ENCODE assay signal across 3 cellular contexts in the genomic region with DNA sequence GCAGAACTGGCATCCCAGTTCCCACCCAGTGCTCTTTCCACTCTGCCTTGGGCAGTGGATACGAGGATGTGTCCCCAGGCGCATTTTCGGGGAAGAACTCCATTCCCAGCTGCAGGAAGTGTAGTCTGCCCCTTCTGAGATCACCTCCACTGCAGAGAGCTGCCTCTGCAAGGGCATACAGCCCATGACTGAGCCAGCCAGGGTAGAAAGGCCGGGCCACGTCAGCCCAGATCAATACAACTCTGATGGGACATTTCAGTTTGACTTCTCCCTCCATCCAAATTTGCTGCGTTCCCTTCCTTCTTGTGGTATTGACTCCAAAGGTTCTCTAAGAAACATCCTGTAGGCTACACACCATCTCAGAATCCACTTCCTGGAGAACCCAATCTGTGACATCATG.
TF ChIP-seq lines count a peak whose summit lies in the region.

No MANE protein-coding gene starts in this region.

TF ChIP-seq in liver, 16 proteins besides CTCF, POLR2A, EP300 and RAD21:
- TF ChIP-seq JUND (IDR thresholded peaks at IDR 0.05) (peak in 1 of 2 donors; percentile 59), YY1 (IDR thresholded peaks at IDR 0.05) (peak; percentile 83), TAF1 (conservative IDR thresholded peaks at IDR 0.05) (no peak), RXRA (IDR thresholded peaks at IDR 0.05) (peak in 1 of 2 donors; percentile 66), SP1 (IDR thresholded peaks at IDR 0.05) (no peak), HNF4A (conservative IDR thresholded peaks at IDR 0.05) (peak; percentile 69 to 87)
- TF ChIP-seq, protein P1, sequence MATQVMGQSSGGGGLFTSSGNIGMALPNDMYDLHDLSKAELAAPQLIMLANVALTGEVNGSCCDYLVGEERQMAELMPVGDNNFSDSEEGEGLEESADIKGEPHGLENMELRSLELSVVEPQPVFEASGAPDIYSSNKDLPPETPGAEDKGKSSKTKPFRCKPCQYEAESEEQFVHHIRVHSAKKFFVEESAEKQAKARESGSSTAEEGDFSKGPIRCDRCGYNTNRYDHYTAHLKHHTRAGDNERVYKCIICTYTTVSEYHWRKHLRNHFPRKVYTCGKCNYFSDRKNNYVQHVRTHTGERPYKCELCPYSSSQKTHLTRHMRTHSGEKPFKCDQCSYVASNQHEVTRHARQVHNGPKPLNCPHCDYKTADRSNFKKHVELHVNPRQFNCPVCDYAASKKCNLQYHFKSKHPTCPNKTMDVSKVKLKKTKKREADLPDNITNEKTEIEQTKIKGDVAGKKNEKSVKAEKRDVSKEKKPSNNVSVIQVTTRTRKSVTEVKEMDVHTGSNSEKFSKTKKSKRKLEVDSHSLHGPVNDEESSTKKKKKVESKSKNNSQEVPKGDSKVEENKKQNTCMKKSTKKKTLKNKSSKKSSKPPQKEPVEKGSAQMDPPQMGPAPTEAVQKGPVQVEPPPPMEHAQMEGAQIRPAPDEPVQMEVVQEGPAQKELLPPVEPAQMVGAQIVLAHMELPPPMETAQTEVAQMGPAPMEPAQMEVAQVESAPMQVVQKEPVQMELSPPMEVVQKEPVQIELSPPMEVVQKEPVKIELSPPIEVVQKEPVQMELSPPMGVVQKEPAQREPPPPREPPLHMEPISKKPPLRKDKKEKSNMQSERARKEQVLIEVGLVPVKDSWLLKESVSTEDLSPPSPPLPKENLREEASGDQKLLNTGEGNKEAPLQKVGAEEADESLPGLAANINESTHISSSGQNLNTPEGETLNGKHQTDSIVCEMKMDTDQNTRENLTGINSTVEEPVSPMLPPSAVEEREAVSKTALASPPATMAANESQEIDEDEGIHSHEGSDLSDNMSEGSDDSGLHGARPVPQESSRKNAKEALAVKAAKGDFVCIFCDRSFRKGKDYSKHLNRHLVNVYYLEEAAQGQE (IDR thresholded peaks at IDR 0.05), result no peak
- TF ChIP-seq, protein P2, sequence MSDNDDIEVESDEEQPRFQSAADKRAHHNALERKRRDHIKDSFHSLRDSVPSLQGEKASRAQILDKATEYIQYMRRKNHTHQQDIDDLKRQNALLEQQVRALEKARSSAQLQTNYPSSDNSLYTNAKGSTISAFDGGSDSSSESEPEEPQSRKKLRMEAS (IDR thresholded peaks at IDR 0.05), result peak; percentile 29

TF ChIP-seq in HepG2, 621 proteins besides CTCF, POLR2A, EP300 and RAD21:
- no peak for TF ChIP-seq TBX3 (IDR thresholded peaks at IDR 0.05; ENCODE audit: borderline replicate concordance)

TF ChIP-seq in HEK293T, 16 proteins besides CTCF, POLR2A, EP300 and RAD21:
- no peak for TF ChIP-seq TARDBP (IDR thresholded peaks at IDR 0.05)
- TF ChIP-seq CTBP1 (IDR thresholded peaks at IDR 0.05; ENCODE audit: borderline replicate concordance), result no peak
- TF ChIP-seq SUZ12 (IDR thresholded peaks at IDR 0.05), result no peak
- TF ChIP-seq ARNT (IDR thresholded peaks at IDR 0.05), result no peak
- TF ChIP-seq L3MBTL2 (conservative IDR thresholded peaks at IDR 0.05), result no peak
- no peak for TF ChIP-seq LEF1 (IDR thresholded peaks at IDR 0.05; ENCODE audit: borderline replicate concordance)
- no peak for TF ChIP-seq HDGF (IDR thresholded peaks at IDR 0.05; ENCODE audit: borderline replicate concordance)
- TF ChIP-seq NFRKB (IDR thresholded peaks at IDR 0.05), result no peak
- no peak for TF ChIP-seq FOXM1 (IDR thresholded peaks at IDR 0.05; ENCODE audit: borderline replicate concordance)
- TF ChIP-seq BHLHE40 (IDR thresholded peaks at IDR 0.05; ENCODE audit: borderline replicate concordance), result no peak
- no peak for TF ChIP-seq ELF4 (IDR thresholded peaks at IDR 0.05)
- no peak for TF ChIP-seq FOXK2 (IDR thresholded peaks at IDR 0.05)
- no peak for TF ChIP-seq SP1 (IDR thresholded peaks at IDR 0.05)
TF ChIP-seq in HEK293T: peak in this region for 0.
